1 cellular context compared by ENCODE assay signal in the genomic region with DNA sequence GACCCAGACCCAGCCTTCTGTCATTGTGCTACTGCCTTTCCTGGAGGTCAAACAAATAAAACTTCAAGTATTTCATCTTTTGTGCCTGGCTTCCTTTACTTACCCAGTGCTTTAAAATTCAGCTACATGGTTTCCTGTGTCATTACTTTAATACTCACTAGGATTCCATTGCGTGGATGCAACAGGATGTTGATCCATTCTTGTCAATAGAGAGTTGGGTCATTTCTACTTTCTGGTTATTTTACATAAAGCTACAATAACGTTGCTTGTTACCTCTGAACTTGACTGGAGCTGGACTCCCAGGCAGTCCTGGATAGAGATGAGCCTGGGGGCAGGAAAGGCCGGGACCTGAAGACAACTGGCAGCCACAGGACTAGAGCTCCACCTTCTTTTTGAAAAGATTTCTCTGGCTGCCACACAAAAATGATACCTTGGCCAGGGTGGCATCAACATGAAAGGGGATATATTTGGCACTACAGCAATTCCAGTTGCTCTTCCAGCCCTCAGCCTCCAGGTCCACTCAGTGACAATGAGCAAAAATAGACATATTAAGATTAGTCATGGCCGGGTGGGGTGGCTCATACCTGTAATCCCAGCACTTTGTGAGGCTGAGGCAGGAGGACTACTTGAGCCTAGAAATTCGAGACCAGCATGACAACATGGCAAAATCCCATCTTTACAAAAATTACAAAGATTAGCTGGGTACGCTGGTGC.
TF ChIP-seq lines count a peak whose summit lies in the region.

No MANE protein-coding gene starts in this region.

TF ChIP-seq in GM12878, 131 proteins besides CTCF, POLR2A, EP300 and RAD21 (continued from another document):
- TF ChIP-seq, protein P1, sequence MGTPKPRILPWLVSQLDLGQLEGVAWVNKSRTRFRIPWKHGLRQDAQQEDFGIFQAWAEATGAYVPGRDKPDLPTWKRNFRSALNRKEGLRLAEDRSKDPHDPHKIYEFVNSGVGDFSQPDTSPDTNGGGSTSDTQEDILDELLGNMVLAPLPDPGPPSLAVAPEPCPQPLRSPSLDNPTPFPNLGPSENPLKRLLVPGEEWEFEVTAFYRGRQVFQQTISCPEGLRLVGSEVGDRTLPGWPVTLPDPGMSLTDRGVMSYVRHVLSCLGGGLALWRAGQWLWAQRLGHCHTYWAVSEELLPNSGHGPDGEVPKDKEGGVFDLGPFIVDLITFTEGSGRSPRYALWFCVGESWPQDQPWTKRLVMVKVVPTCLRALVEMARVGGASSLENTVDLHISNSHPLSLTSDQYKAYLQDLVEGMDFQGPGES (IDR thresholded peaks at IDR 0.05): no peak
